In genomic region chr2:43143756-43144155, GRCh38 we compare ENCODE assay signal across 13 cellular contexts.
DNase-seq lines count a peak whose midpoint lies in the region; ATAC-seq and TF ChIP-seq lines count a peak whose summit lies in the region.
"Had no signal": no experiment of that assay in that cellular context is flagged by ENCODE, and none has a peak within 500 bp of the region (broad histone marks: within the 10 kb centered on the region; RNA-seq: fewer than 3 reads in every experiment).

No MANE protein-coding gene starts in this region.

- no peaks in the 10 kb centered on the region for H3K27me3 ChIP-seq in CD8-positive, alpha-beta memory T cell (ENCODE audit: insufficient read depth, low read length, poor library complexity, severe bottlenecking)
- H3K27me3 ChIP-seq in spleen (replicated peaks in 1 of 7) = no peaks in the 10 kb centered on the region

- TF ChIP-seq CTCF in spleen (IDR thresholded peaks at IDR 0.05 in 8 of 11, conservative IDR thresholded peaks at IDR 0.05 in 3 of 11) = no peak

- no peaks in the 10 kb centered on the region for H3K36me3 ChIP-seq in CD8-positive, alpha-beta memory T cell (ENCODE audit: insufficient read depth, low read length)
- H3K36me3 ChIP-seq in spleen = no peaks in the 10 kb centered on the region

- peaks cover 8 to 11% of the 10 kb centered on the region in 2 donors for H3K36me3 Mint-ChIP-seq in activated T-cell treated with anti-CD3 and anti-CD28 coated beads, Interleukin-2, amount 50 U/mL, for 72 hours (ENCODE audit: insufficient read depth in 2 of 2)
- H3K36me3 Mint-ChIP-seq in CD8-positive, alpha-beta memory T cell = no peaks in the 10 kb centered on the region
- H3K36me3 Mint-ChIP-seq in activated naive CD8-positive, alpha-beta T cell treated with anti-CD3 and anti-CD28 coated beads, Interleukin-2, amount 10 ng/mL, durations not matched to agents 7 days and 5 days = peaks cover 15% of the 10 kb centered on the region

- no peak overlapping the region for H3K27ac ChIP-seq in CD8-positive, alpha-beta memory T cell (ENCODE audit: low read depth, low read length)
- H3K27ac ChIP-seq in spleen = peak overlapping the region in 5 of 8 donors; percentile 17 to 99 (median 45)

- H3K9me3 Mint-ChIP-seq in activated T-cell treated with anti-CD3 and anti-CD28 coated beads, Interleukin-2, amount 50 U/mL, for 72 hours = peaks cover 0 to 2% of the 10 kb centered on the region in 2 donors
- no peaks in the 10 kb centered on the region for H3K9me3 Mint-ChIP-seq in CD8-positive, alpha-beta memory T cell
- H3K9me3 Mint-ChIP-seq in activated naive CD8-positive, alpha-beta T cell treated with anti-CD3 and anti-CD28 coated beads, Interleukin-2, amount 10 ng/mL, durations not matched to agents 7 days and 5 days = no peaks in the 10 kb centered on the region
- H3K9me3 Mint-ChIP-seq: HFFc6 had no signal

- ATAC-seq in activated T-cell treated with anti-CD3 and anti-CD28 coated beads, Interleukin-2, amount 50 U/mL, for 72 hours (replicated peaks in 1 of 2) = no peak
- ATAC-seq in activated naive CD8-positive, alpha-beta T cell treated with anti-CD3 and anti-CD28 coated beads, Interleukin-2, amount 10 ng/mL, durations not matched to agents 7 days and 5 days (ENCODE audit: low read depth) = no peak
- no peak for ATAC-seq in HG03196 (IDR thresholded peaks at IDR 0.05; ENCODE audit: unreplicated experiment)
- ATAC-seq in GM18907 (IDR thresholded peaks at IDR 0.05; ENCODE audit: unreplicated experiment) = no peak

- peaks cover 67% of the 10 kb centered on the region for H3K4me1 ChIP-seq in CD8-positive, alpha-beta memory T cell (ENCODE audit: insufficient read depth, low read length)
- H3K4me1 ChIP-seq in spleen = peaks cover 11 to 74% (median 32%) of the 10 kb centered on the region in 6 donors

- POLR2A ChIA-PET in CD8-positive, alpha-beta memory T cell (lab: Charles Lee) = interaction anchor here (0.9 to 1.2 kb wide), 2 partner anchors 31 to 74 kb away, joined by 3 read pairs; no protein-coding TSS in a partner anchor
- POLR2A ChIA-PET in activated naive CD8-positive, alpha-beta T cell treated with anti-CD3 and anti-CD28 coated beads, Interleukin-2, amount 10 ng/mL, durations not matched to agents 7 days and 5 days (lab: Charles Lee) = interaction anchor here (0.9 to 22.2 kb wide), 3 partner anchors 12 to 79 kb away, joined by 3 to 1375 read pairs (median 6); partner anchors contain the start of gene ZFP36L2

- peaks cover 65% of the 10 kb centered on the region for H3K4me1 Mint-ChIP-seq in activated T-cell treated with anti-CD3 and anti-CD28 coated beads, Interleukin-2, amount 50 U/mL, for 72 hours (ENCODE audit: low read depth)
- H3K4me1 Mint-ChIP-seq in CD8-positive, alpha-beta memory T cell = peaks cover 32 to 66% (median 51%) of the 10 kb centered on the region in 3 donors
- H3K4me1 Mint-ChIP-seq in activated naive CD8-positive, alpha-beta T cell treated with anti-CD3 and anti-CD28 coated beads, Interleukin-2, amount 10 ng/mL, durations not matched to agents 7 days and 5 days = peaks cover 47% of the 10 kb centered on the region

- H3K9me3 ChIP-seq in CD8-positive, alpha-beta memory T cell (ENCODE audit: low read length) = no peaks in the 10 kb centered on the region
- no peaks in the 10 kb centered on the region for H3K9me3 ChIP-seq in spleen

- 59 to 80% (median 69%) methylated on average over 8 of the region's 8 CpGs for WGBS in spleen, 5 donors

- DNase-seq in activated T-cell treated with anti-CD3 and anti-CD28 coated beads, Interleukin-2, amount 50 U/mL, for 72 hours = no peak
- no peak for DNase-seq in activated T-cell treated with anti-CD3 and anti-CD28 coated beads, Interleukin-2, amount 50 U/mL, for 1 hour
- DNase-seq in CD8-positive, alpha-beta memory T cell = no peak
- DNase-seq in activated naive CD8-positive, alpha-beta T cell treated with anti-CD3 and anti-CD28 coated beads, Interleukin-2, amount 10 ng/mL, durations not matched to agents 7 days and 5 days = no peak
- DNase-seq in spleen (peak; percentile 60), DMS153 treated with DMSO at 0.1 percent for 48 hours (lab: John Stamatoyannopoulos, UW; ENCODE audit: unreplicated experiment) (no peak)
- DNase-seq: C1 segment of cervical spinal cord, HFFc6, MM.1S, NCI-H1105 treated with DMSO at 0.1 percent for 48 hours, NCI-H187 had no signal

- CTCF ChIA-PET in CD8-positive, alpha-beta memory T cell (lab: Charles Lee) = interaction anchor here (1.1 to 21.7 kb wide), 3 partner anchors 17 to 81 kb away, joined by 3 to 820 read pairs (median 4); partner anchors contain the start of gene ZFP36L2

- intact Hi-C loops in spleen (cut with DNase I; ENCODE audit: low total_unique reads) = no loop called here

- H3K4me3 ChIP-seq in CD8-positive, alpha-beta memory T cell (ENCODE audit: low read length) = no peak overlapping the region
- no peak overlapping the region for H3K4me3 ChIP-seq in spleen

- H3K27ac Mint-ChIP-seq in activated T-cell treated with anti-CD3 and anti-CD28 coated beads, Interleukin-2, amount 50 U/mL, for 72 hours = peak overlapping the region; percentile 22
- peak overlapping the region in 7 of 8 donors; percentile 19 to 84 (median 66) for H3K27ac Mint-ChIP-seq in CD8-positive, alpha-beta memory T cell
- H3K27ac Mint-ChIP-seq in activated naive CD8-positive, alpha-beta T cell treated with anti-CD3 and anti-CD28 coated beads, Interleukin-2, amount 10 ng/mL, durations not matched to agents 7 days and 5 days = peak overlapping the region; percentile 32
- H3K27ac Mint-ChIP-seq: HFFc6 had no signal

- no peak for TF ChIP-seq POLR2A in spleen (IDR thresholded peaks at IDR 0.05)

- no peak overlapping the region for H3K4me3 Mint-ChIP-seq in activated T-cell treated with anti-CD3 and anti-CD28 coated beads, Interleukin-2, amount 50 U/mL, for 72 hours
- no peak overlapping the region for H3K4me3 Mint-ChIP-seq in CD8-positive, alpha-beta memory T cell
- no peak overlapping the region for H3K4me3 Mint-ChIP-seq in activated naive CD8-positive, alpha-beta T cell treated with anti-CD3 and anti-CD28 coated beads, Interleukin-2, amount 10 ng/mL, durations not matched to agents 7 days and 5 days
- H3K4me3 Mint-ChIP-seq: HFFc6 had no signal

- no peaks in the 10 kb centered on the region for H3K27me3 Mint-ChIP-seq in activated T-cell treated with anti-CD3 and anti-CD28 coated beads, Interleukin-2, amount 50 U/mL, for 72 hours (ENCODE audit: low read depth)
- no peaks in the 10 kb centered on the region for H3K27me3 Mint-ChIP-seq in CD8-positive, alpha-beta memory T cell
- H3K27me3 Mint-ChIP-seq in activated naive CD8-positive, alpha-beta T cell treated with anti-CD3 and anti-CD28 coated beads, Interleukin-2, amount 10 ng/mL, durations not matched to agents 7 days and 5 days = no peaks in the 10 kb centered on the region
